1 cellular context compared by ENCODE assay signal in genomic region chr17:5763595-5763994, GRCh38.
A peak's percentile ranks its signal among the peaks of the same experiment; 100 is the strongest.
TF ChIP-seq lines count a peak whose summit lies in the region.

No MANE protein-coding gene starts in this region.

TF ChIP-seq in HepG2, 621 proteins besides CTCF, POLR2A, EP300 and RAD21 (continued from another document and continues in another):
- TF ChIP-seq IRF1 (CRISPR knock-in tag; IDR thresholded peaks at IDR 0.05; ENCODE audit: low read depth) = no peak
- peak; percentile 86 for TF ChIP-seq NCOA2 (CRISPR knock-in tag; IDR thresholded peaks at IDR 0.05)
- TF ChIP-seq ZNF18 (CRISPR knock-in tag; IDR thresholded peaks at IDR 0.05; ENCODE audit: insufficient replicate concordance) = no peak
- TF ChIP-seq FOSL2 (CRISPR knock-in tag; IDR thresholded peaks at IDR 0.05) = peak; percentile 32; the same call in 1 of the 2 replicates
- no peak for TF ChIP-seq ZNF138 (CRISPR knock-in tag; IDR thresholded peaks at IDR 0.05; ENCODE audit: low read depth)
- TF ChIP-seq ZNF292 (CRISPR knock-in tag; IDR thresholded peaks at IDR 0.05; ENCODE audit: borderline replicate concordance, low read depth) = peak; percentile 83; the same call in 1 of the 2 replicates
- peak; percentile 98 for TF ChIP-seq PITX1 (CRISPR knock-in tag; IDR thresholded peaks at IDR 0.05)
- TF ChIP-seq TRIM24 (CRISPR knock-in tag; IDR thresholded peaks at IDR 0.05) = peak; percentile 67; the same call in 1 of the 2 replicates
- peak; percentile 65; the same call in 1 of the 2 replicates for TF ChIP-seq HOMEZ (CRISPR knock-in tag; IDR thresholded peaks at IDR 0.05; ENCODE audit: low read depth)
- peak; percentile 42; the same call in 1 of the 2 replicates for TF ChIP-seq CEBPG (CRISPR knock-in tag; IDR thresholded peaks at IDR 0.05)
- TF ChIP-seq ZNF576 (CRISPR knock-in tag; IDR thresholded peaks at IDR 0.05) = no peak
- TF ChIP-seq GMEB1 (CRISPR knock-in tag; IDR thresholded peaks at IDR 0.05; ENCODE audit: borderline replicate concordance) = no peak
- no peak for TF ChIP-seq LBX2 (CRISPR knock-in tag; IDR thresholded peaks at IDR 0.05; ENCODE audit: borderline replicate concordance)
- peak; percentile 75 for TF ChIP-seq ZGPAT (CRISPR knock-in tag; IDR thresholded peaks at IDR 0.05)
- peak; percentile 79 for TF ChIP-seq IKZF5 (CRISPR knock-in tag; IDR thresholded peaks at IDR 0.05)
- TF ChIP-seq IRF2 (CRISPR knock-in tag; IDR thresholded peaks at IDR 0.05) = peak; percentile 60; the same call in 1 of the 2 replicates
- peak; percentile 62; the same call in 1 of the 2 replicates for TF ChIP-seq ZNF350 (CRISPR knock-in tag; IDR thresholded peaks at IDR 0.05; ENCODE audit: borderline replicate concordance, low read depth)
- no peak for TF ChIP-seq MLLT10 (CRISPR knock-in tag; IDR thresholded peaks at IDR 0.05)
- no peak for TF ChIP-seq ZFY (CRISPR knock-in tag; IDR thresholded peaks at IDR 0.05)
- TF ChIP-seq RARA (CRISPR knock-in tag; IDR thresholded peaks at IDR 0.05) = peak; percentile 100
- no peak for TF ChIP-seq PHF5A (CRISPR knock-in tag; IDR thresholded peaks at IDR 0.05; ENCODE audit: low read depth, unreplicated experiment)
- peak; percentile 74; the same call in 1 of the 2 replicates for TF ChIP-seq CREM (IDR thresholded peaks at IDR 0.05)
- TF ChIP-seq CREM (CRISPR knock-in tag; IDR thresholded peaks at IDR 0.05) = no peak
- peak; percentile 60; the same call in 1 of the 2 replicates for TF ChIP-seq POGZ (CRISPR knock-in tag; IDR thresholded peaks at IDR 0.05)
- peak; percentile 66; the same call in 1 of the 2 replicates for TF ChIP-seq ZNF430 (CRISPR knock-in tag; IDR thresholded peaks at IDR 0.05)
- TF ChIP-seq ARNTL (CRISPR knock-in tag; IDR thresholded peaks at IDR 0.05) = peak; percentile 88
- no peak for TF ChIP-seq ZNF383 (CRISPR knock-in tag; IDR thresholded peaks at IDR 0.05; ENCODE audit: borderline replicate concordance)
- no peak for TF ChIP-seq NBN (conservative IDR thresholded peaks at IDR 0.05)
- TF ChIP-seq ZNF850 (CRISPR knock-in tag; conservative IDR thresholded peaks at IDR 0.05) = no peak
- peak; percentile 56; the same call in 1 of the 2 replicates for TF ChIP-seq ZNF792 (CRISPR knock-in tag; IDR thresholded peaks at IDR 0.05)
- TF ChIP-seq RXRA (CRISPR knock-in tag; IDR thresholded peaks at IDR 0.05) = peak; percentile 99
- peak; percentile 99 for TF ChIP-seq SKI (IDR thresholded peaks at IDR 0.05; ENCODE audit: partially characterized antibody)
- no peak for TF ChIP-seq TBX3 (IDR thresholded peaks at IDR 0.05; ENCODE audit: borderline replicate concordance)
- TF ChIP-seq ZBTB8A (CRISPR knock-in tag; IDR thresholded peaks at IDR 0.05; ENCODE audit: borderline replicate concordance, low read depth) = no peak
- TF ChIP-seq DMAP1 (CRISPR knock-in tag; IDR thresholded peaks at IDR 0.05) = no peak
- TF ChIP-seq ZNF616 (CRISPR knock-in tag; IDR thresholded peaks at IDR 0.05; ENCODE audit: low read depth) = no peak
- peak; percentile 87 for TF ChIP-seq MEF2D (CRISPR knock-in tag; IDR thresholded peaks at IDR 0.05)
- no peak for TF ChIP-seq ZNF598 (CRISPR knock-in tag; IDR thresholded peaks at IDR 0.05; ENCODE audit: borderline replicate concordance)
- TF ChIP-seq HMG20B (CRISPR knock-in tag; conservative IDR thresholded peaks at IDR 0.05) = no peak
- TF ChIP-seq SMAD1 (CRISPR knock-in tag; IDR thresholded peaks at IDR 0.05; ENCODE audit: borderline replicate concordance, low read depth) = no peak
- no peak; the same call in 1 of the 2 replicates for TF ChIP-seq ARHGAP35 (CRISPR knock-in tag; IDR thresholded peaks at IDR 0.05; ENCODE audit: borderline replicate concordance)
- 0 out of 2 replicates have a peak, but pooled peaks have one; percentile 45 for TF ChIP-seq ELF3 (CRISPR knock-in tag; IDR thresholded peaks at IDR 0.05)
- TF ChIP-seq THAP11 (CRISPR knock-in tag; IDR thresholded peaks at IDR 0.05) = peak; percentile 45; the same call in 1 of the 2 replicates
- no peak for TF ChIP-seq GLMP (CRISPR knock-in tag; IDR thresholded peaks at IDR 0.05; ENCODE audit: borderline replicate concordance)
- TF ChIP-seq TEF (CRISPR knock-in tag; IDR thresholded peaks at IDR 0.05) = peak; percentile 77; the same call in 1 of the 2 replicates
- peak; percentile 71 for TF ChIP-seq MIXL1 (CRISPR knock-in tag; IDR thresholded peaks at IDR 0.05)
- TF ChIP-seq ZBED4 (CRISPR knock-in tag; IDR thresholded peaks at IDR 0.05; ENCODE audit: borderline replicate concordance) = 0 out of 2 replicates have a peak, but pooled peaks have one; percentile 21
